ENCODE assay signal across 1 cellular context in the genomic region with DNA sequence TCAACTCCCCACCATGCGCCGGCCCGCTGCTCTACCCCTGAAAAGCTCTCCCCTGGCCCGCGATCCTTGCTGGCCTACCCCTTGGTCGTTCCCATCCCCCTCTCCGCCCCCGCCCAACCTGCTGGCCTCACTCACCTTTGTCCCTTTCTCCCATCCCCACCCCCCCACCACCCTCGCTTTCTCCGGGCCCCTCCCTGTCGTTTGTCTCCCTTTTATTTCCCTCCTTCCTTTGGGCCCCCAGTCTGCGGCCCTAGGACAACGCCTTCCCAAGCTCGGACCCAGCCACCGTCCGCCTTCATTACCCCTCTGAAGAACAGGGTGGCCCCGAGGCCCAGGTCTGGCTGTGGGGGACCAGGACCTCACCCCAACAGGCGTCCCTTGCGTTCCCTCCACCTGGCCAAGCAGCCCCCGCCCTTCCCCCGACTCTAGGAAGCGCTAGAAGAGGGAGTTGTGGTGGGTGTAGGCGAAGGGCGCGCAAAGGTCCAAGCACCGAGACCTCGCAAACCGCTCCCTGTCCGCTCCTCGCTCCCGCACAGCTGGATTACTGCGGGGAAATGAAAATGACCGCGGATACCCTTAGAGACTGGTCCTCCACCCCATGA.
TF ChIP-seq lines count a peak whose summit lies in the region.

No MANE protein-coding gene starts in this region.

TF ChIP-seq in K562, 482 proteins besides CTCF, POLR2A, EP300 and RAD21:
- peak; percentile 23 for TF ChIP-seq PCBP1 (IDR thresholded peaks at IDR 0.05; ENCODE audit: low read depth, low read length, poor library complexity, severe bottlenecking)
- TF ChIP-seq ZFX (CRISPR knock-in tag; IDR thresholded peaks at IDR 0.05) = no peak
- no peak for TF ChIP-seq ZNF23 (CRISPR knock-in tag; IDR thresholded peaks at IDR 0.05)
- TF ChIP-seq, protein P1, sequence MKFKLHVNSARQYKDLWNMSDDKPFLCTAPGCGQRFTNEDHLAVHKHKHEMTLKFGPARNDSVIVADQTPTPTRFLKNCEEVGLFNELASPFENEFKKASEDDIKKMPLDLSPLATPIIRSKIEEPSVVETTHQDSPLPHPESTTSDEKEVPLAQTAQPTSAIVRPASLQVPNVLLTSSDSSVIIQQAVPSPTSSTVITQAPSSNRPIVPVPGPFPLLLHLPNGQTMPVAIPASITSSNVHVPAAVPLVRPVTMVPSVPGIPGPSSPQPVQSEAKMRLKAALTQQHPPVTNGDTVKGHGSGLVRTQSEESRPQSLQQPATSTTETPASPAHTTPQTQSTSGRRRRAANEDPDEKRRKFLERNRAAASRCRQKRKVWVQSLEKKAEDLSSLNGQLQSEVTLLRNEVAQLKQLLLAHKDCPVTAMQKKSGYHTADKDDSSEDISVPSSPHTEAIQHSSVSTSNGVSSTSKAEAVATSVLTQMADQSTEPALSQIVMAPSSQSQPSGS (CRISPR knock-in tag; IDR thresholded peaks at IDR 0.05) = no peak
- TF ChIP-seq ETV6 (IDR thresholded peaks at IDR 0.05; ENCODE audit: borderline replicate concordance in 1 of 2, low read depth in 2 of 2, low read length in 1 of 2) = no peak
- TF ChIP-seq ETV6 (CRISPR knock-in tag; IDR thresholded peaks at IDR 0.05; ENCODE audit: borderline replicate concordance) = no peak
- no peak for TF ChIP-seq NUFIP1 (IDR thresholded peaks at IDR 0.05; ENCODE audit: partially characterized antibody)
- peak; percentile 65 for TF ChIP-seq RBFOX2 (IDR thresholded peaks at IDR 0.05; ENCODE audit: low read depth, low read length)
- TF ChIP-seq EHMT2 (IDR thresholded peaks at IDR 0.05) = no peak
- TF ChIP-seq SRF (CRISPR knock-in tag; IDR thresholded peaks at IDR 0.05) = no peak
- TF ChIP-seq CREB1 (IDR thresholded peaks at IDR 0.05) = no peak
- TF ChIP-seq CREB1 (CRISPR knock-in tag; IDR thresholded peaks at IDR 0.05) = no peak
- TF ChIP-seq NELFE (IDR thresholded peaks at IDR 0.05; ENCODE audit: insufficient read depth, insufficient read length) = no peak
- TF ChIP-seq, protein P2, sequence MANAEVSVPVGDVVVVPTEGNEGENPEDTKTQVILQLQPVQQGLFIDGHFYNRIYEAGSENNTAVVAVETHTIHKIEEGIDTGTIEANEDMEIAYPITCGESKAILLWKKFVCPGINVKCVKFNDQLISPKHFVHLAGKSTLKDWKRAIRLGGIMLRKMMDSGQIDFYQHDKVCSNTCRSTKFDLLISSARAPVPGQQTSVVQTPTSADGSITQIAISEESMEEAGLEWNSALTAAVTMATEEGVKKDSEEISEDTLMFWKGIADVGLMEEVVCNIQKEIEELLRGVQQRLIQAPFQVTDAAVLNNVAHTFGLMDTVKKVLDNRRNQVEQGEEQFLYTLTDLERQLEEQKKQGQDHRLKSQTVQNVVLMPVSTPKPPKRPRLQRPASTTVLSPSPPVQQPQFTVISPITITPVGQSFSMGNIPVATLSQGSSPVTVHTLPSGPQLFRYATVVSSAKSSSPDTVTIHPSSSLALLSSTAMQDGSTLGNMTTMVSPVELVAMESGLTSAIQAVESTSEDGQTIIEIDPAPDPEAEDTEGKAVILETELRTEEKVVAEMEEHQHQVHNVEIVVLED (CRISPR knock-in tag; IDR thresholded peaks at IDR 0.05) = no peak
- TF ChIP-seq, protein P3, sequence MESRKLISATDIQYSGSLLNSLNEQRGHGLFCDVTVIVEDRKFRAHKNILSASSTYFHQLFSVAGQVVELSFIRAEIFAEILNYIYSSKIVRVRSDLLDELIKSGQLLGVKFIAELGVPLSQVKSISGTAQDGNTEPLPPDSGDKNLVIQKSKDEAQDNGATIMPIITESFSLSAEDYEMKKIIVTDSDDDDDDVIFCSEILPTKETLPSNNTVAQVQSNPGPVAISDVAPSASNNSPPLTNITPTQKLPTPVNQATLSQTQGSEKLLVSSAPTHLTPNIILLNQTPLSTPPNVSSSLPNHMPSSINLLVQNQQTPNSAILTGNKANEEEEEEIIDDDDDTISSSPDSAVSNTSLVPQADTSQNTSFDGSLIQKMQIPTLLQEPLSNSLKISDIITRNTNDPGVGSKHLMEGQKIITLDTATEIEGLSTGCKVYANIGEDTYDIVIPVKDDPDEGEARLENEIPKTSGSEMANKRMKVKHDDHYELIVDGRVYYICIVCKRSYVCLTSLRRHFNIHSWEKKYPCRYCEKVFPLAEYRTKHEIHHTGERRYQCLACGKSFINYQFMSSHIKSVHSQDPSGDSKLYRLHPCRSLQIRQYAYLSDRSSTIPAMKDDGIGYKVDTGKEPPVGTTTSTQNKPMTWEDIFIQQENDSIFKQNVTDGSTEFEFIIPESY (CRISPR knock-in tag; IDR thresholded peaks at IDR 0.05) = peak; percentile 82
- no peak for TF ChIP-seq ATF1 (CRISPR knock-in tag; IDR thresholded peaks at IDR 0.05)
- no peak for TF ChIP-seq ATF1 (tag; IDR thresholded peaks at IDR 0.05)
- no peak for TF ChIP-seq RCOR1 (IDR thresholded peaks at IDR 0.05; ENCODE audit: borderline replicate concordance in 1 of 2, low read depth in 2 of 2, low read length in 2 of 2)
- TF ChIP-seq ARID1B (IDR thresholded peaks at IDR 0.05) = no peak
- no peak for TF ChIP-seq RBBP5 (IDR thresholded peaks at IDR 0.05; ENCODE audit: borderline replicate concordance, insufficient read depth, low read length, poor library complexity, severe bottlenecking)
- TF ChIP-seq, protein P4, sequence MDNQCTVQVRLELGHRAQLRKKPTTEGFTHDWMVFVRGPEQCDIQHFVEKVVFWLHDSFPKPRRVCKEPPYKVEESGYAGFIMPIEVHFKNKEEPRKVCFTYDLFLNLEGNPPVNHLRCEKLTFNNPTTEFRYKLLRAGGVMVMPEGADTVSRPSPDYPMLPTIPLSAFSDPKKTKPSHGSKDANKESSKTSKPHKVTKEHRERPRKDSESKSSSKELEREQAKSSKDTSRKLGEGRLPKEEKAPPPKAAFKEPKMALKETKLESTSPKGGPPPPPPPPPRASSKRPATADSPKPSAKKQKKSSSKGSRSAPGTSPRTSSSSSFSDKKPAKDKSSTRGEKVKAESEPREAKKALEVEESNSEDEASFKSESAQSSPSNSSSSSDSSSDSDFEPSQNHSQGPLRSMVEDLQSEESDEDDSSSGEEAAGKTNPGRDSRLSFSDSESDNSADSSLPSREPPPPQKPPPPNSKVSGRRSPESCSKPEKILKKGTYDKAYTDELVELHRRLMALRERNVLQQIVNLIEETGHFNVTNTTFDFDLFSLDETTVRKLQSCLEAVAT (IDR thresholded peaks at IDR 0.05) = no peak
- TF ChIP-seq, protein P5, sequence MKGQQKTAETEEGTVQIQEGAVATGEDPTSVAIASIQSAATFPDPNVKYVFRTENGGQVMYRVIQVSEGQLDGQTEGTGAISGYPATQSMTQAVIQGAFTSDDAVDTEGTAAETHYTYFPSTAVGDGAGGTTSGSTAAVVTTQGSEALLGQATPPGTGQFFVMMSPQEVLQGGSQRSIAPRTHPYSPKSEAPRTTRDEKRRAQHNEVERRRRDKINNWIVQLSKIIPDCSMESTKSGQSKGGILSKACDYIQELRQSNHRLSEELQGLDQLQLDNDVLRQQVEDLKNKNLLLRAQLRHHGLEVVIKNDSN (CRISPR knock-in tag; IDR thresholded peaks at IDR 0.05) = no peak
- no peak for TF ChIP-seq ZNF347 (CRISPR knock-in tag; IDR thresholded peaks at IDR 0.05; ENCODE audit: low read depth)
- no peak for TF ChIP-seq ZFP30 (CRISPR knock-in tag; IDR thresholded peaks at IDR 0.05; ENCODE audit: borderline replicate concordance)
- no peak for TF ChIP-seq ZNF717 (CRISPR knock-in tag; IDR thresholded peaks at IDR 0.05)
- TF ChIP-seq EWSR1 (IDR thresholded peaks at IDR 0.05; ENCODE audit: borderline replicate concordance, low read depth, partially characterized antibody) = no peak
- TF ChIP-seq POLR2G (IDR thresholded peaks at IDR 0.05; ENCODE audit: low read depth, low read length) = 0 out of 2 replicates have a peak, but pooled peaks have one; percentile 40
- TF ChIP-seq ZNF57 (CRISPR knock-in tag; IDR thresholded peaks at IDR 0.05) = no peak
